18 cellular contexts compared by ENCODE assay signal in the genomic region with DNA sequence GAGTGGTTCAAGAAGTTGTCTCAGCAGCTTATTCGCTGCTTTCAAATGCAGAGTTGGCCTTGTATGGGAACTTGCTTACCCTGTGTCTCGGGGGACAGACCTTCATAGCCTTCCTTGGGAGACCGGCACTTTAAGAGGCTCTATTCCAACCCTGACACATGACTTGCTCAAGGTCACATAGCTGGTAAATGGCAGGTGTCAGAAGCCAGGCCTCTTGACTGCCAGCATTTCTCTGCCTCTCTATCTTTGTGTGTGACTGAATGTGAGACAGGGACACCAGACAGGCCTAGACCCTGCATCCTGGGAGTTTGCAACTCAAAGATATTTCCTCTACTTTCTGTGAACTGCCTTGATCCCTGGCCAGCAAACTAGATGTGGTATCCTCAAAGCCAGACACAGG.
DNase-seq lines count a peak whose midpoint lies in the region; ATAC-seq lines count a peak whose summit lies in the region.
"Had no signal": no experiment of that assay in that cellular context is flagged by ENCODE, and none has a peak within 500 bp of the region (broad histone marks: within the 10 kb centered on the region; RNA-seq: fewer than 3 reads in every experiment).

No MANE protein-coding gene starts in this region.

- H3K4me1 Mint-ChIP-seq in CD8-positive, alpha-beta memory T cell: peaks cover 42 to 58% (median 50%) of the 10 kb centered on the region in 3 donors
- peaks cover 57 to 60% of the 10 kb centered on the region in 2 donors for H3K4me1 Mint-ChIP-seq in effector memory CD8-positive, alpha-beta T cell (ENCODE audit: low read depth in 2 of 2)
- peaks cover 26 to 63% (median 55%) of the 10 kb centered on the region in 4 donors for H3K4me1 Mint-ChIP-seq in naive thymus-derived CD8-positive, alpha-beta T cell

- no peaks in the 10 kb centered on the region for H3K36me3 ChIP-seq in CD8-positive, alpha-beta memory T cell (ENCODE audit: insufficient read depth, low read length)
- H3K36me3 ChIP-seq: cardiac muscle cell, prostate gland had no signal

- no peak overlapping the region for H3K4me3 ChIP-seq in CD8-positive, alpha-beta memory T cell (ENCODE audit: low read length)
- H3K4me3 ChIP-seq: cardiac muscle cell, dorsolateral prefrontal cortex, prostate gland had no signal

- DNase-seq in activated CD4-positive, alpha-beta T cell treated with anti-CD3 and anti-CD28 coated beads for 48 hours: peak; percentile 6
- DNase-seq in activated CD4-positive, alpha-beta T cell treated with anti-CD3 and anti-CD28 coated beads for 4 hours: no peak
- DNase-seq in CD8-positive, alpha-beta memory T cell: no peak
- no peak for DNase-seq in effector memory CD8-positive, alpha-beta T cell
- no peak for DNase-seq in naive thymus-derived CD8-positive, alpha-beta T cell
- DNase-seq in H4 (ENCODE audit: low spot score) (no peak), UCSD-AML1 (lab: John Stamatoyannopoulos, UW; ENCODE audit: unreplicated experiment) (no peak)
- DNase-seq: amygdala, foreskin keratinocyte, mesenchymal stem cell, NCI-H2107, NCI-H526 treated with DMSO at 0.1 percent for 48 hours had no signal

- H3K4me3 Mint-ChIP-seq in CD8-positive, alpha-beta memory T cell: peak overlapping the region in 1 of 7 donors; percentile 41
- no peak overlapping the region for H3K4me3 Mint-ChIP-seq in effector memory CD8-positive, alpha-beta T cell
- H3K4me3 Mint-ChIP-seq in naive thymus-derived CD8-positive, alpha-beta T cell: peak overlapping the region in 2 of 10 donors; percentile 4 to 26

- CTCF ChIA-PET in CD8-positive, alpha-beta memory T cell (lab: Charles Lee): no interaction called here

- peaks cover 0 to 12% (median 3%) of the 10 kb centered on the region in 5 donors for H3K9me3 Mint-ChIP-seq in CD8-positive, alpha-beta memory T cell
- no peaks in the 10 kb centered on the region for H3K9me3 Mint-ChIP-seq in effector memory CD8-positive, alpha-beta T cell
- no peaks in the 10 kb centered on the region for H3K9me3 Mint-ChIP-seq in naive thymus-derived CD8-positive, alpha-beta T cell

- peaks cover 0 to 10% (median 0%) of the 10 kb centered on the region in 3 donors for H3K36me3 Mint-ChIP-seq in CD8-positive, alpha-beta memory T cell
- peaks cover 18% of the 10 kb centered on the region for H3K36me3 Mint-ChIP-seq in effector memory CD8-positive, alpha-beta T cell (ENCODE audit: insufficient read depth)
- no peaks in the 10 kb centered on the region for H3K36me3 Mint-ChIP-seq in naive thymus-derived CD8-positive, alpha-beta T cell

- peaks cover 47% of the 10 kb centered on the region for H3K4me1 ChIP-seq in CD8-positive, alpha-beta memory T cell (ENCODE audit: insufficient read depth, low read length)
- H3K4me1 ChIP-seq: foreskin keratinocyte, prostate gland had no signal

- H3K9me3 ChIP-seq in CD8-positive, alpha-beta memory T cell (ENCODE audit: low read length): no peaks in the 10 kb centered on the region
- H3K9me3 ChIP-seq: prostate gland had no signal

- H3K27ac ChIP-seq in CD8-positive, alpha-beta memory T cell (ENCODE audit: low read depth, low read length): no peak overlapping the region
- H3K27ac ChIP-seq: C4-2B, cardiac muscle cell, dorsolateral prefrontal cortex, foreskin keratinocyte, prostate gland had no signal

- peaks cover 0 to 2% of the 10 kb centered on the region in 2 donors for H3K27me3 Mint-ChIP-seq in CD8-positive, alpha-beta memory T cell
- H3K27me3 Mint-ChIP-seq in effector memory CD8-positive, alpha-beta T cell: no peaks in the 10 kb centered on the region
- H3K27me3 Mint-ChIP-seq in naive thymus-derived CD8-positive, alpha-beta T cell: peaks cover 0 to 2% (median 0%) of the 10 kb centered on the region in 5 donors

- no peak for ATAC-seq in effector memory CD8-positive, alpha-beta T cell (replicated peaks)
- ATAC-seq in naive thymus-derived CD8-positive, alpha-beta T cell: no peak
- no peak for ATAC-seq in GM21390 (IDR thresholded peaks at IDR 0.05; ENCODE audit: unreplicated experiment)
- ATAC-seq: foreskin keratinocyte had no signal

- peak overlapping the region in 7 of 8 donors; percentile 4 to 97 (median 63) for H3K27ac Mint-ChIP-seq in CD8-positive, alpha-beta memory T cell
- peak overlapping the region; percentile 35 to 89 for H3K27ac Mint-ChIP-seq in effector memory CD8-positive, alpha-beta T cell
- peak overlapping the region in 7 of 10 donors; percentile 15 to 93 (median 47) for H3K27ac Mint-ChIP-seq in naive thymus-derived CD8-positive, alpha-beta T cell
- H3K27ac Mint-ChIP-seq: activated T-cell treated with anti-CD3 and anti-CD28 coated beads, Interleukin-2, amount 50 U/mL, for 72 hours had no signal

- H3K27me3 ChIP-seq in CD8-positive, alpha-beta memory T cell (ENCODE audit: insufficient read depth, low read length, poor library complexity, severe bottlenecking): no peaks in the 10 kb centered on the region
- H3K27me3 ChIP-seq: cardiac muscle cell, dorsolateral prefrontal cortex, foreskin keratinocyte had no signal

- POLR2A ChIA-PET in CD8-positive, alpha-beta memory T cell (lab: Charles Lee): interaction anchor here (1.2 kb wide), 1 partner anchor 40 kb away, joined by 3 read pairs; no protein-coding TSS in a partner anchor
- POLR2A ChIA-PET in naive thymus-derived CD8-positive, alpha-beta T cell (lab: Charles Lee): interaction anchor here (0.8 to 1.0 kb wide), 3 partner anchors 9 to 116 kb away, joined by 3 to 5 read pairs (median 3); partner anchors contain the start of gene TNRC6C
